In genomic region chr7:128201067-128201689, GRCh38 we compare ENCODE assay signal across 1 cellular context.
TF ChIP-seq lines count a peak whose summit lies in the region.

No MANE protein-coding gene starts in this region.

TF ChIP-seq in GM23338, 12 proteins besides CTCF, POLR2A, EP300 and RAD21 (continued from another document):
- TF ChIP-seq, protein P1, sequence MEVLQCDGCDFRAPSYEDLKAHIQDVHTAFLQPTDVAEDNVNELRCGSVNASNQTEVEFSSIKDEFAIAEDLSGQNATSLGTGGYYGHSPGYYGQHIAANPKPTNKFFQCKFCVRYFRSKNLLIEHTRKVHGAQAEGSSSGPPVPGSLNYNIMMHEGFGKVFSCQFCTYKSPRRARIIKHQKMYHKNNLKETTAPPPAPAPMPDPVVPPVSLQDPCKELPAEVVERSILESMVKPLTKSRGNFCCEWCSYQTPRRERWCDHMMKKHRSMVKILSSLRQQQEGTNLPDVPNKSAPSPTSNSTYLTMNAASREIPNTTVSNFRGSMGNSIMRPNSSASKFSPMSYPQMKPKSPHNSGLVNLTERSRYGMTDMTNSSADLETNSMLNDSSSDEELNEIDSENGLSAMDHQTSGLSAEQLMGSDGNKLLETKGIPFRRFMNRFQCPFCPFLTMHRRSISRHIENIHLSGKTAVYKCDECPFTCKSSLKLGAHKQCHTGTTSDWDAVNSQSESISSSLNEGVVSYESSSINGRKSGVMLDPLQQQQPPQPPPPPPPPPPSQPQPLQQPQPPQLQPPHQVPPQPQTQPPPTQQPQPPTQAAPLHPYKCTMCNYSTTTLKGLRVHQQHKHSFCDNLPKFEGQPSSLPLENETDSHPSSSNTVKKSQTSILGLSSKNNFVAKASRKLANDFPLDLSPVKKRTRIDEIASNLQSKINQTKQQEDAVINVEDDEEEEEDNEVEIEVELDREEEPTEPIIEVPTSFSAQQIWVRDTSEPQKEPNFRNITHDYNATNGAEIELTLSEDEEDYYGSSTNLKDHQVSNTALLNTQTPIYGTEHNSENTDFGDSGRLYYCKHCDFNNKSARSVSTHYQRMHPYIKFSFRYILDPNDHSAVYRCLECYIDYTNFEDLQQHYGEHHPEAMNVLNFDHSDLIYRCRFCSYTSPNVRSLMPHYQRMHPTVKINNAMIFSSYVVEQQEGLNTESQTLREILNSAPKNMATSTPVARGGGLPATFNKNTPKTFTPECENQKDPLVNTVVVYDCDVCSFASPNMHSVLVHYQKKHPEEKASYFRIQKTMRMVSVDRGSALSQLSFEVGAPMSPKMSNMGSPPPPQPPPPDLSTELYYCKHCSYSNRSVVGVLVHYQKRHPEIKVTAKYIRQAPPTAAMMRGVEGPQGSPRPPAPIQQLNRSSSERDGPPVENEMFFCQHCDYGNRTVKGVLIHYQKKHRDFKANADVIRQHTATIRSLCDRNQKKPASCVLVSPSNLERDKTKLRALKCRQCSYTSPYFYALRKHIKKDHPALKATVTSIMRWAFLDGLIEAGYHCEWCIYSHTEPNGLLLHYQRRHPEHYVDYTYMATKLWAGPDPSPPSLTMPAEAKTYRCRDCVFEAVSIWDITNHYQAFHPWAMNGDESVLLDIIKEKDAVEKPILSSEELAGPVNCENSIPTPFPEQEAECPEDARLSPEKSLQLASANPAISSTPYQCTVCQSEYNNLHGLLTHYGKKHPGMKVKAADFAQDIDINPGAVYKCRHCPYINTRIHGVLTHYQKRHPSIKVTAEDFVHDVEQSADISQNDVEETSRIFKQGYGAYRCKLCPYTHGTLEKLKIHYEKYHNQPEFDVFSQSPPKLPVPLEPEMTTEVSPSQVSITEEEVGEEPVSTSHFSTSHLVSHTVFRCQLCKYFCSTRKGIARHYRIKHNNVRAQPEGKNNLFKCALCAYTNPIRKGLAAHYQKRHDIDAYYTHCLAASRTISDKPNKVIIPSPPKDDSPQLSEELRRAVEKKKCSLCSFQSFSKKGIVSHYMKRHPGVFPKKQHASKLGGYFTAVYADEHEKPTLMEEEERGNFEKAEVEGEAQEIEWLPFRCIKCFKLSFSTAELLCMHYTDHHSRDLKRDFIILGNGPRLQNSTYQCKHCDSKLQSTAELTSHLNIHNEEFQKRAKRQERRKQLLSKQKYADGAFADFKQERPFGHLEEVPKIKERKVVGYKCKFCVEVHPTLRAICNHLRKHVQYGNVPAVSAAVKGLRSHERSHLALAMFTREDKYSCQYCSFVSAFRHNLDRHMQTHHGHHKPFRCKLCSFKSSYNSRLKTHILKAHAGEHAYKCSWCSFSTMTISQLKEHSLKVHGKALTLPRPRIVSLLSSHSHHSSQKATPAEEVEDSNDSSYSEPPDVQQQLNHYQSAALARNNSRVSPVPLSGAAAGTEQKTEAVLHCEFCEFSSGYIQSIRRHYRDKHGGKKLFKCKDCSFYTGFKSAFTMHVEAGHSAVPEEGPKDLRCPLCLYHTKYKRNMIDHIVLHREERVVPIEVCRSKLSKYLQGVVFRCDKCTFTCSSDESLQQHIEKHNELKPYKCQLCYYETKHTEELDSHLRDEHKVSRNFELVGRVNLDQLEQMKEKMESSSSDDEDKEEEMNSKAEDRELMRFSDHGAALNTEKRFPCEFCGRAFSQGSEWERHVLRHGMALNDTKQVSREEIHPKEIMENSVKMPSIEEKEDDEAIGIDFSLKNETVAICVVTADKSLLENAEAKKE (CRISPR knock-in tag; IDR thresholded peaks at IDR 0.05), result no peak
- TF ChIP-seq POLR2AphosphoS5 (IDR thresholded peaks at IDR 0.05; ENCODE audit: low read depth) (peak; percentile 78), EZH2phosphoT487 (IDR thresholded peaks at IDR 0.05; ENCODE audit: unreplicated experiment) (no peak)
TF ChIP-seq in GM23338: peak in this region for 1.
